In the genomic region with DNA sequence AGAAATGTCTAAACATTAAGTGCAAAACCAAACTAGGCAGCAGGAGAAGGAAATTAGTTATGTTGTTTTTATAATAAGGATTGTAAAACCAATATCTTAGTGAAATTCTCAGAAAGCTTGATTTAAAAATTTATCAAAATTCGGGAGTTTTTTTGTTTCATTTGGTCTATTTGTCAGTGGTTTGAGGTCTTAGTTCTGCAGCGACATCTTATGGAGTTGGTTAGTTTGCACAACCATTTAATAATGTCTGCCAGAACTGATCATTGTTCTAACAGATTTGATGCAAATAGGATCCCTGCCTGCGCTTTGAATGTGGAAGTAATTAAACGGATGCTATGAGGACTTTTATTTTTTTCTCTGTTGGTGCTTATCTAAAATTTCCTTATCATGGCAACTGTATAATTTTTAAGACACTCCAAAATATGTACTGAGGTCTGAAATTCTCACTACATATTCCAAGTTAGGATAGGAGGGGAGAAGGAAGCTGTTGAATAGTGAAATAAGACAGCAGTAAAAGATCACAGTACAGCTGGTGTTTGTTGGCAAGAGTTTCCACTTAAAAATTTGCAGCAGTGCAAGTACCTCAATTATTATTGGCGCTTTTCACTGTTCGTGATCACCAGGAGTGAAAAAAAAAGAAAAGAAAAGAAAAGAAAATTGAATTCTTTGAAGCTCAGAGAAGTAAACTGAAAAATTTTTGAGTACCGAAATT, we compare ENCODE assay signal across 12 cellular contexts.
DNase-seq lines count a peak whose midpoint lies in the region; ATAC-seq and TF ChIP-seq lines count a peak whose summit lies in the region.
"Had no signal": no experiment of that assay in that cellular context is flagged by ENCODE, and none has a peak within 500 bp of the region (broad histone marks: within the 10 kb centered on the region; RNA-seq: fewer than 3 reads in every experiment).

No MANE protein-coding gene starts in this region.

- H3K4me1 Mint-ChIP-seq in HFFc6 (ENCODE audit: low read depth), result peaks cover 33% of the 10 kb centered on the region
- H3K4me1 Mint-ChIP-seq in natural killer cell treated with Interleukin-12 subunit alpha and Interleukin-12 subunit beta and Interleukin-15 and Interleukin-18, amount 100 ng/mL, for 72 hours (ENCODE audit: low read depth in 2 of 2), result no peaks in the 10 kb centered on the region
- H3K4me1 Mint-ChIP-seq: nephron progenitor cell had no signal

- peaks cover 2% of the 10 kb centered on the region for H3K27me3 Mint-ChIP-seq in HFFc6 (ENCODE audit: insufficient read depth)
- no peaks in the 10 kb centered on the region for H3K27me3 Mint-ChIP-seq in natural killer cell treated with Interleukin-12 subunit alpha and Interleukin-12 subunit beta and Interleukin-15 and Interleukin-18, amount 100 ng/mL, for 72 hours

- no peaks in the 10 kb centered on the region for H3K9me3 Mint-ChIP-seq in HFFc6
- peaks cover 6% of the 10 kb centered on the region for H3K9me3 Mint-ChIP-seq in natural killer cell treated with Interleukin-12 subunit alpha and Interleukin-12 subunit beta and Interleukin-15 and Interleukin-18, amount 100 ng/mL, for 72 hours
- H3K9me3 Mint-ChIP-seq: nephron progenitor cell had no signal

- H3K36me3 Mint-ChIP-seq in HFFc6 (ENCODE audit: low read depth), result no peaks in the 10 kb centered on the region
- no peaks in the 10 kb centered on the region for H3K36me3 Mint-ChIP-seq in natural killer cell treated with Interleukin-12 subunit alpha and Interleukin-12 subunit beta and Interleukin-15 and Interleukin-18, amount 100 ng/mL, for 72 hours

- ATAC-seq in SK-N-SH treated with all-trans-retinoic acid at 6 μM for 48 hours (peak; percentile 65; the same call in 2 of the 3 replicates), HG02759 (IDR thresholded peaks at IDR 0.05; ENCODE audit: unreplicated experiment) (no peak), GM18517 (IDR thresholded peaks at IDR 0.05; ENCODE audit: unreplicated experiment) (no peak), HG03457 (IDR thresholded peaks at IDR 0.05; ENCODE audit: unreplicated experiment) (no peak)
- ATAC-seq in natural killer cell treated with Interleukin-12 subunit alpha and Interleukin-12 subunit beta and Interleukin-15 and Interleukin-18, amount 100 ng/mL, for 72 hours, result no peak

- DNase-seq in AG20443 (ENCODE audit: low spot score) (peak; percentile 15), HFFc6 (peak; percentile 22), inferior parietal cortex (ENCODE audit: extremely low spot score) (peak; percentile 68)
- DNase-seq in natural killer cell treated with Interleukin-12 subunit alpha and Interleukin-12 subunit beta and Interleukin-15 and Interleukin-18, amount 100 ng/mL, for 72 hours (ENCODE audit: low spot score), result no peak
- DNase-seq: H7; nephron progenitor cell; PC-9; stimulated activated CD4-positive, alpha-beta T cell treated with anti-CD3 and anti-CD28 coated beads, Interleukin-15, amount 100 ng/mL, for 24 hours had no signal

- peak overlapping the region; percentile 61 for H3K4me3 Mint-ChIP-seq in HFFc6
- no peak overlapping the region for H3K4me3 Mint-ChIP-seq in natural killer cell treated with Interleukin-12 subunit alpha and Interleukin-12 subunit beta and Interleukin-15 and Interleukin-18, amount 100 ng/mL, for 72 hours
- H3K4me3 Mint-ChIP-seq: nephron progenitor cell had no signal

- TF ChIP-seq CTCF in HFFc6 (IDR thresholded peaks at IDR 0.05), result peak; percentile 70

- H3K27ac Mint-ChIP-seq in HFFc6, result no peak overlapping the region; the same call in 1 of the 2 replicates
- H3K27ac Mint-ChIP-seq in natural killer cell treated with Interleukin-12 subunit alpha and Interleukin-12 subunit beta and Interleukin-15 and Interleukin-18, amount 100 ng/mL, for 72 hours, result no peak overlapping the region
- H3K27ac Mint-ChIP-seq: nephron progenitor cell had no signal

TF ChIP-seq in SK-N-SH treated with all-trans-retinoic acid at 6 μM for 48 hours, 23 proteins besides CTCF, POLR2A, EP300 and RAD21:
- TF ChIP-seq ZNF565 (CRISPR knock-in tag; conservative IDR thresholded peaks at IDR 0.05; ENCODE audit: low read depth), result no peak
- TF ChIP-seq SNAI2 (CRISPR knock-in tag; IDR thresholded peaks at IDR 0.05), result no peak
- TF ChIP-seq ARNTL (CRISPR knock-in tag; IDR thresholded peaks at IDR 0.05; ENCODE audit: borderline replicate concordance, low read depth), result no peak
- no peak for TF ChIP-seq ESRRG (CRISPR knock-in tag; IDR thresholded peaks at IDR 0.05)
- TF ChIP-seq CREB5 (CRISPR knock-in tag; IDR thresholded peaks at IDR 0.05; ENCODE audit: low read depth), result no peak
- TF ChIP-seq CSDC2 (CRISPR knock-in tag; IDR thresholded peaks at IDR 0.05), result no peak
- no peak for TF ChIP-seq OSR1 (CRISPR knock-in tag; IDR thresholded peaks at IDR 0.05)
- TF ChIP-seq ZFP30 (CRISPR knock-in tag; IDR thresholded peaks at IDR 0.05), result no peak
- no peak for TF ChIP-seq TSHZ2 (CRISPR knock-in tag; IDR thresholded peaks at IDR 0.05)
